9 cellular contexts compared by ENCODE assay signal in genomic region chr19:12884926-12885748, GRCh38. TPM values are rescaled to one million over a fixed set of nuclear protein-coding genes. Genes with fewer than 3 reads are reported as not detected.
A peak's percentile ranks its signal among the peaks of the same experiment; 100 is the strongest.
DNase-seq lines count a peak whose midpoint lies in the region; ATAC-seq and TF ChIP-seq lines count a peak whose summit lies in the region.
"Had no signal": no experiment of that assay in that cellular context is flagged by ENCODE, and none has a peak within 500 bp of the region (broad histone marks: within the 10 kb centered on the region; RNA-seq: fewer than 3 reads in every experiment).

No MANE protein-coding gene starts in this region.

- POLR2A ChIA-PET in MCF 10A (lab: Yijun Ruan, JAX): interaction anchor here (0.6 to 1.2 kb wide), 4 partner anchors 54 to 94 kb away, joined by 3 to 6 read pairs (median 4); partner anchors contain the start of gene JUNB

- H3K4me1 Mint-ChIP-seq in MCF 10A (ENCODE audit: insufficient read depth, unreplicated experiment): no peaks in the 10 kb centered on the region

- no TSS peak for BruUV-seq in MCF 10A (replicated peaks; lab: Mats Ljungman, UMichigan)

- H3K4me3 ChIP-seq in GM12865 (ENCODE audit: low read depth, low read length) (peak overlapping the region; percentile 41), WERI-Rb-1 (ENCODE audit: low read depth, low read length) (peak overlapping the region; percentile 55)

- no peaks in the 10 kb centered on the region for H3K36me3 Mint-ChIP-seq in MCF 10A (ENCODE audit: insufficient read depth, unreplicated experiment)

- peak overlapping the region; percentile 74 for H3K27ac ChIP-seq in WERI-Rb-1

- no peaks in the 10 kb centered on the region for H3K36me3 ChIP-seq in WERI-Rb-1

- DNase-seq in GM12865 (ENCODE audit: low read depth): peak; percentile 89
- DNase-seq in NCI-H146 (lab: John Stamatoyannopoulos, UW): peak; percentile 100
- peak; percentile 94 for DNase-seq in WERI-Rb-1
- peak; percentile 94 for DNase-seq in MCF 10A (ENCODE audit: unreplicated experiment)
- peak; percentile 47 for DNase-seq in iris pigment epithelial cell (ENCODE audit: low read depth)
- DNase-seq in stimulated activated CD4-positive, alpha-beta T cell treated with anti-CD3 and anti-CD28 coated beads, Interleukin-1b, Interleukin-23, amount 100 ng/mL, for 48 hours: peak; percentile 95
- no peak for DNase-seq in SW 1271 (lab: John Stamatoyannopoulos, UW)

- ATAC-seq in GM18517 (IDR thresholded peaks at IDR 0.05; ENCODE audit: unreplicated experiment): no peak

- no peaks in the 10 kb centered on the region for H3K27me3 ChIP-seq in WERI-Rb-1 (ENCODE audit: insufficient read depth, low read depth, severe bottlenecking)

- TF ChIP-seq CTCF in GM12865 (IDR thresholded peaks at IDR 0.05; ENCODE audit: insufficient read depth, low read depth, low read length, missing control alignments) (peak; percentile 63), WERI-Rb-1 (IDR thresholded peaks at IDR 0.05; ENCODE audit: low read depth, low read length) (peak; percentile 79), MCF 10A (IDR thresholded peaks at IDR 0.05; ENCODE audit: unreplicated experiment) (peak; percentile 58)

- no peak overlapping the region for H3K27ac Mint-ChIP-seq in MCF 10A (ENCODE audit: low read depth, unreplicated experiment)

- H3K27me3 Mint-ChIP-seq in MCF 10A (ENCODE audit: insufficient read depth, unreplicated experiment): no peaks in the 10 kb centered on the region

- no peaks in the 10 kb centered on the region for H3K9me3 Mint-ChIP-seq in MCF 10A (ENCODE audit: unreplicated experiment)

- H3K9me3 ChIP-seq in WERI-Rb-1 (ENCODE audit: severe bottlenecking): peaks cover 6% of the 10 kb centered on the region

- CTCF ChIA-PET in MCF 10A (lab: Yijun Ruan, JAX): interaction anchor here (0.5 to 2.9 kb wide), 5 partner anchors 12 to 192 kb away, joined by 3 to 20 read pairs (median 5); no protein-coding TSS in a partner anchor

- intact Hi-C loops in MCF 10A (cut with micrococcal nuclease): no loop called here

- H3K4me3 Mint-ChIP-seq in MCF 10A (ENCODE audit: unreplicated experiment): peak overlapping the region; percentile 72

RNA-seq across cellular contexts. Expression of gene KLF1, which starts 1.9 kb away (rescaled TPM):
- not detected in 2 replicates for total RNA-seq in MCF 10A (2022)
- total RNA-seq: glomerular endothelial cell had no signal

RNA-seq across cellular contexts. Expression of gene DNASE2, which starts 3.9 kb away (rescaled TPM):
- total RNA-seq in MCF 10A (2022): 26.7 and 28.7 TPM in 2 replicates

RNA-seq across cellular contexts. Expression of gene GCDH, which starts 5.8 kb away (rescaled TPM):
- total RNA-seq in MCF 10A (2022): 22.9 and 38.0 TPM in 2 replicates

RNA-seq across cellular contexts. Expression of gene SYCE2, which starts 34.0 kb away (rescaled TPM):
- 0.83 and 0.91 TPM in 2 replicates for total RNA-seq in MCF 10A (2022)

RNA-seq across cellular contexts. Expression of gene MAST1, which starts 46.8 kb away (rescaled TPM):
- 1.0 and 1.6 TPM in 2 replicates for total RNA-seq in MCF 10A (2022)

Comparison
In these comparisons a context has a peak if more than half of its experiments do, and no peak if none do; other contexts are left out.
1. DNase-seq: peak in GM12865 (single experiment), NCI-H146 (single experiment), WERI-Rb-1 (single experiment), MCF 10A (single experiment), iris pigment epithelial cell (single experiment) and stimulated activated CD4-positive, alpha-beta T cell treated with anti-CD3 and anti-CD28 coated beads, Interleukin-1b, Interleukin-23, amount 100 ng/mL, for 48 hours (single experiment); none in SW 1271 (0 of 2).
2. Peak in every context shown above with its lines, with median percentiles within 50 percentile points of each other: CTCF ChIP-seq.